Comparison of ENCODE assay signal across 19 cellular contexts in the genomic region with DNA sequence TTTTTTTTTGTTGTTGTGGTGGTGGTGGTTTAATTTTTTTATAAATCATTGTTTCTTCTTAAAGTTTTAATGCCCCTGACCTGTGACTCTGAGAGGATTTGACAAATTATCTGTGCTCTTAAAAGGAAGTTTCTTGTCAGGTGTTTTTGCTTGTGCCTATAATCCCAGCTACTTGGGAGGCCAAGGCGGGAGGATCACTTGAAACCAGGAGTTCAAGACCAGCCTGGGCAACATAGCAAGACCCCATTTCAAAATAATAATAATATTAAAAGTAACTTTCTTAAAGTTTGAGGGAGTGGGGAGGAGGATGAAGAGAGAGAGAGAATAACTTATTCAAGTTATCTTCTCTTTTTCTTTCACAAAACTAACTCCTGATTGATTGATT. TPM values are rescaled to one million over a fixed set of nuclear protein-coding genes. Genes with fewer than 3 reads are reported as not detected.
DNase-seq lines count a peak whose midpoint lies in the region; TF ChIP-seq lines count a peak whose summit lies in the region.
"Had no signal": no experiment of that assay in that cellular context is flagged by ENCODE, and none has a peak within 500 bp of the region (broad histone marks: within the 10 kb centered on the region; RNA-seq: fewer than 3 reads in every experiment).

No MANE protein-coding gene starts in this region.

- H3K4me1 ChIP-seq in Loucy (ENCODE audit: insufficient read depth, low read length, poor library complexity, severe bottlenecking), result peaks cover 85% of the 10 kb centered on the region

- no peaks in the 10 kb centered on the region for H3K79me2 ChIP-seq in Loucy (ENCODE audit: insufficient read depth, low read length)
- H3K79me2 ChIP-seq: hepatocyte had no signal

- peaks cover 17% of the 10 kb centered on the region for H3F3A ChIP-seq in Loucy (ENCODE audit: low read depth)

- in situ Hi-C loops in ACHN (cut with HindIII; ENCODE audit: low pct_ligation_motif_present, low pct_unique_long_range_greater_than_20kb, low sequenced_read_pairs), result no loop called here

- H3K4me2 ChIP-seq in Loucy (ENCODE audit: low read depth, low read length, poor library complexity, severe bottlenecking), result peak overlapping the region; percentile 77
- H3K4me2 ChIP-seq: hepatocyte, smooth muscle cell had no signal

- DNase-seq in activated T-cell treated with anti-CD3 and anti-CD28 coated beads, Interleukin-2, amount 50 U/mL, for 24 hours, result no peak
- no peak for DNase-seq in activated T-cell treated with anti-CD3 and anti-CD28 coated beads, Interleukin-2, amount 50 U/mL, for 48 hours
- DNase-seq in activated naive CD8-positive, alpha-beta T cell treated with anti-CD3 and anti-CD28 coated beads for 36 hours, result no peak
- DNase-seq in nephron progenitor cell (no peak), ACHN (no peak), HPDE6-E6E7 (ENCODE audit: extremely low spot score) (no peak)
- no peak for DNase-seq in effector CD4-positive, alpha-beta T cell
- DNase-seq: H7, NCI-H2081, NCI-H524 treated with DMSO at 0.1 percent for 48 hours had no signal

- no peaks in the 10 kb centered on the region for H3K9me2 ChIP-seq in Loucy (replicated peaks; ENCODE audit: low read depth, low read length)

- H3K9ac ChIP-seq in Loucy (ENCODE audit: low read depth, low read length, poor library complexity, severe bottlenecking), result peak overlapping the region; percentile 71

- peaks cover 3% of the 10 kb centered on the region for H3K9me3 Mint-ChIP-seq in activated T-cell treated with anti-CD3 and anti-CD28 coated beads, Interleukin-2, amount 50 U/mL, for 24 hours
- H3K9me3 Mint-ChIP-seq in activated naive CD8-positive, alpha-beta T cell treated with anti-CD3 and anti-CD28 coated beads for 36 hours, result peaks cover 2% of the 10 kb centered on the region
- peaks cover 10% of the 10 kb centered on the region for H3K9me3 Mint-ChIP-seq in nephron progenitor cell
- H3K9me3 Mint-ChIP-seq: stimulated activated memory B cell treated with anti-CD40 and anti-IgM and Interleukin-4, amounts not matched to agents 10 μg/mL and 1 μg/mL and 100 μg/mL, for 72 hours had no signal

- H3K9me3 ChIP-seq in Loucy (ENCODE audit: insufficient read depth, low read depth, low read length), result no peaks in the 10 kb centered on the region

- TF ChIP-seq CTCF in Loucy (conservative IDR thresholded peaks at IDR 0.05; ENCODE audit: low read length) (no peak), nephron progenitor cell (IDR thresholded peaks at IDR 0.05) (no peak)

- no peaks in the 10 kb centered on the region for H3K27me3 Mint-ChIP-seq in activated T-cell treated with anti-CD3 and anti-CD28 coated beads, Interleukin-2, amount 50 U/mL, for 24 hours
- H3K27me3 Mint-ChIP-seq in activated naive CD8-positive, alpha-beta T cell treated with anti-CD3 and anti-CD28 coated beads for 36 hours, result peaks cover 1% of the 10 kb centered on the region
- no peaks in the 10 kb centered on the region for H3K27me3 Mint-ChIP-seq in nephron progenitor cell (ENCODE audit: low read depth, poor library complexity)
- H3K27me3 Mint-ChIP-seq: stimulated activated memory B cell treated with anti-CD40 and anti-IgM and Interleukin-4, amounts not matched to agents 10 μg/mL and 1 μg/mL and 100 μg/mL, for 72 hours had no signal

- H3K4me3 Mint-ChIP-seq in activated T-cell treated with anti-CD3 and anti-CD28 coated beads, Interleukin-2, amount 50 U/mL, for 24 hours, result peak overlapping the region; percentile 52
- H3K4me3 Mint-ChIP-seq in activated naive CD8-positive, alpha-beta T cell treated with anti-CD3 and anti-CD28 coated beads for 36 hours, result peak overlapping the region; percentile 45
- H3K4me3 Mint-ChIP-seq in nephron progenitor cell, result no peak overlapping the region
- H3K4me3 Mint-ChIP-seq: stimulated activated memory B cell treated with anti-CD40 and anti-IgM and Interleukin-4, amounts not matched to agents 10 μg/mL and 1 μg/mL and 100 μg/mL, for 72 hours had no signal

- H3K36me3 Mint-ChIP-seq in activated T-cell treated with anti-CD3 and anti-CD28 coated beads, Interleukin-2, amount 50 U/mL, for 24 hours (ENCODE audit: low read depth), result no peaks in the 10 kb centered on the region
- H3K36me3 Mint-ChIP-seq in activated naive CD8-positive, alpha-beta T cell treated with anti-CD3 and anti-CD28 coated beads for 36 hours, result peaks cover 6% of the 10 kb centered on the region
- peaks cover 5% of the 10 kb centered on the region for H3K36me3 Mint-ChIP-seq in nephron progenitor cell (ENCODE audit: low read depth)

- peaks cover 65% of the 10 kb centered on the region for H3K4me1 Mint-ChIP-seq in activated T-cell treated with anti-CD3 and anti-CD28 coated beads, Interleukin-2, amount 50 U/mL, for 24 hours (ENCODE audit: low read depth)
- H3K4me1 Mint-ChIP-seq in activated naive CD8-positive, alpha-beta T cell treated with anti-CD3 and anti-CD28 coated beads for 36 hours, result peaks cover 53% of the 10 kb centered on the region
- H3K4me1 Mint-ChIP-seq in nephron progenitor cell, result peaks cover 73% of the 10 kb centered on the region
- H3K4me1 Mint-ChIP-seq: stimulated activated memory B cell treated with anti-CD40 and anti-IgM and Interleukin-4, amounts not matched to agents 10 μg/mL and 1 μg/mL and 100 μg/mL, for 72 hours had no signal

- no peaks in the 10 kb centered on the region for H3K27me3 ChIP-seq in Loucy (ENCODE audit: insufficient read depth, low read length, poor library complexity, severe bottlenecking)
- H3K27me3 ChIP-seq: hepatocyte had no signal

- peak overlapping the region; percentile 87 for H3K27ac Mint-ChIP-seq in activated T-cell treated with anti-CD3 and anti-CD28 coated beads, Interleukin-2, amount 50 U/mL, for 24 hours
- peak overlapping the region; percentile 68 for H3K27ac Mint-ChIP-seq in activated naive CD8-positive, alpha-beta T cell treated with anti-CD3 and anti-CD28 coated beads for 36 hours
- peak overlapping the region; percentile 99 for H3K27ac Mint-ChIP-seq in nephron progenitor cell
- H3K27ac Mint-ChIP-seq: stimulated activated memory B cell treated with anti-CD40 and anti-IgM and Interleukin-4, amounts not matched to agents 10 μg/mL and 1 μg/mL and 100 μg/mL, for 72 hours had no signal

- no peak overlapping the region for H2AFZ ChIP-seq in Loucy (ENCODE audit: low read length)
- H2AFZ ChIP-seq: hepatocyte had no signal

- H4K20me1 ChIP-seq in Loucy (ENCODE audit: insufficient read depth, low read length, poor library complexity, severe bottlenecking), result no peaks in the 10 kb centered on the region

- peak overlapping the region; percentile 66 for H3K4me3 ChIP-seq in Loucy (ENCODE audit: low read length, poor library complexity, severe bottlenecking)
- H3K4me3 ChIP-seq: hepatocyte, smooth muscle cell had no signal

- no peaks in the 10 kb centered on the region for H3K36me3 ChIP-seq in Loucy (ENCODE audit: insufficient read depth, low read length)

RNA-seq across cellular contexts. Expression of gene ERMP1, which starts 12.2 kb away (rescaled TPM):
- total RNA-seq in activated naive CD8-positive, alpha-beta T cell treated with anti-CD3 and anti-CD28 coated beads for 36 hours, result 1 to 10 TPM; 6.6 to 7.0 TPM

RNA-seq across cellular contexts. Expression of gene MLANA, which starts 45.5 kb away (rescaled TPM):
- not detected for total RNA-seq in activated naive CD8-positive, alpha-beta T cell treated with anti-CD3 and anti-CD28 coated beads for 36 hours
- total RNA-seq: dermis blood vessel endothelial cell, fibroblast of lung, H7, hepatocyte, OCI-LY7, osteoblast, smooth muscle cell, ureter had no signal
